In the genomic region with DNA sequence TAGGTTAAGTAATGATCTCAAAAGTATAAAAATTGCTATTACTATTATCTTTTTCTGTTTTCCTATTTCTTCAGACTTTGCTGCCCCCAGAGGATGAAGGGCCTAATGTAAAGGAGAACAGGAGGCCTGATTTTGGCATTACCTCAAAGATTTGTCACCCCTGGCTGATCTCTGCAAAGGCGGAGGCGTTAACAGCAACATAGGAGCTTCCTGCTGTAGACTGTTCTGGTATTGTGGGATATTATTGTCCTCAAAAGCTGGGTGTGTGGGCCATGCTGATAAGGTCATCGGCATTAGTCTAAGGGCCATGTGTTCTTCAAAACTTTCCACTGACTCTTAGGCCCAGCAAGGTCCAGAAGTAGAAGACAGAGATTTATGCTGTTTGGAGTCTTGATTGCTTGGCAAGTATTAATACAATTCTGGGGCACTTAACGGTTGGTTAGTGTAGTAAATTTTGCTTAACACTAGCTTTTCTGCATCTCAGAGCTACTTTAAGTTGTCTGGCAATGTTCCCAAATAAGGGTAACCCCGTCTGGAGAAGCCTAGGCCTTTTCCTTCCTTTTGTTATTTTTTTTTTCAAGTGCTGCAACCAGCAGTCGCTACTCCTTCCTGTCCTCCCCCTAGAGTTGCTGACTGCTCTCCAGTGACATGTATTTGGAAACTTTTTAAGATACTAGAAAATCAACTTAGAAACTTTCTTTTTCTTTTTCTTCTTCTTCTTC, we compare ENCODE assay signal across 8 cellular contexts. TPM values are rescaled to one million over a fixed set of nuclear protein-coding genes. Genes with fewer than 3 reads are reported as not detected.
DNase-seq lines count a peak whose midpoint lies in the region; ATAC-seq and TF ChIP-seq lines count a peak whose summit lies in the region.

No MANE protein-coding gene starts in this region.

- H3K27ac ChIP-seq in right cardiac atrium (ENCODE audit: low read length) (peak overlapping the region; percentile 38), stomach (peak overlapping the region; percentile 16 to 81 (median 75))

- intact Hi-C loops in right cardiac atrium (cut with DNase I): no loop called here
- intact Hi-C loops in stomach (cut with DNase I; ENCODE audit: low total_unique reads): no loop called here

- TF ChIP-seq CTCF in GM13977 (IDR thresholded peaks at IDR 0.05; ENCODE audit: extremely low read depth, insufficient read depth, missing control alignments) (peak; percentile 40), stomach (IDR thresholded peaks at IDR 0.05) (peak in 2 of 7 experiments; percentile 6 to 14)

- H3K4me1 ChIP-seq in right cardiac atrium (ENCODE audit: control insufficient read depth, insufficient read depth, low read length) (no peaks in the 10 kb centered on the region), stomach (peaks cover 10 to 29% (median 19%) of the 10 kb centered on the region in 4 donors)

- DNase-seq in GM13977 (ENCODE audit: low spot score): peak; percentile 44
- DNase-seq in SHP77 treated with DMSO at 0.1 percent for 48 hours (lab: John Stamatoyannopoulos, UW): peak; percentile 77
- peak in 2 of 3 donors; percentile 36 to 54 for DNase-seq in right cardiac atrium
- DNase-seq in stomach: no peak
- no peak for DNase-seq in SKM-1 treated with dmso at 0.1 percent for 144 hours (lab: John Stamatoyannopoulos, UW; ENCODE audit: unreplicated experiment)
- DNase-seq in SIG-M5 (lab: John Stamatoyannopoulos, UW): no peak

- TF ChIP-seq POLR2A in stomach (IDR thresholded peaks at IDR 0.05): no peak

- H3K9me3 ChIP-seq in right cardiac atrium (ENCODE audit: control insufficient read depth, low read length) (no peaks in the 10 kb centered on the region), stomach (no peaks in the 10 kb centered on the region)

- in situ Hi-C loops in GM13977 (cut with MboI; ENCODE audit: low pct_unique_long_range_greater_than_20kb, low sequenced_read_pairs, unreplicated experiment): no loop called here

- no peak for TF ChIP-seq EP300 in stomach (IDR thresholded peaks at IDR 0.05)

- H3K4me3 ChIP-seq in right cardiac atrium (ENCODE audit: low read length) (no peak overlapping the region), stomach (no peak overlapping the region)

- ATAC-seq in GM21825 (IDR thresholded peaks at IDR 0.05; ENCODE audit: unreplicated experiment): peak; percentile 57
- peak; percentile 97 to 99 for ATAC-seq in right cardiac atrium
- no peak for ATAC-seq in HG03108 (IDR thresholded peaks at IDR 0.05; ENCODE audit: unreplicated experiment)

- H3K27me3 ChIP-seq in right cardiac atrium (ENCODE audit: control insufficient read depth, insufficient read depth) (no peaks in the 10 kb centered on the region), stomach (no peaks in the 10 kb centered on the region)

- 22% methylated on average over 6 of the region's 6 CpGs for WGBS in right cardiac atrium
- WGBS in stomach, 5 donors: 4 to 18% (median 7%) methylated on average over 6 of the region's 6 CpGs

- no peaks in the 10 kb centered on the region for H3K36me3 ChIP-seq in stomach

RNA-seq across cellular contexts. Expression of gene ENTPD1, which starts 14.0 kb away (rescaled TPM):
- total RNA-seq in right cardiac atrium (10 to 100 TPM; 14.8 to 30.4 (median 19.1) TPM), stomach (10 to 100 TPM in 4 of 5 donors, 1 to 10 TPM in 1; 4.5 to 56.7 (median 14.0) TPM)
- polyA plus RNA-seq in right cardiac atrium (5.3 TPM), stomach (1 to 10 TPM; 3.7 to 6.0 (median 3.8) TPM)

RNA-seq across cellular contexts. Expression of gene TCTN3, which starts 48.2 kb away (rescaled TPM):
- total RNA-seq in right cardiac atrium (10 to 100 TPM; 15.3 to 18.5 (median 16.2) TPM), stomach (10 to 100 TPM in 2 of 5 donors, 1 to 10 TPM in 3; 1.2 to 31.6 (median 9.3) TPM)
- polyA plus RNA-seq in right cardiac atrium (9.1 TPM), stomach (10 to 100 TPM in 2 of 3 donors, 1 to 10 TPM in 1; 8.6 to 12.1 (median 10.1) TPM)

Comparison
In these comparisons a context has a peak if more than half of its experiments do, and no peak if none do; other contexts are left out.
1. DNase-seq: peak in GM13977 (single experiment), SHP77 treated with DMSO at 0.1 percent for 48 hours (single experiment) and right cardiac atrium (2 of 3); none in stomach (single experiment), SKM-1 treated with dmso at 0.1 percent for 144 hours (single experiment) and SIG-M5 (single experiment).